Comparison of ENCODE assay signal across 30 cellular contexts in genomic region chr6:32411943-32412342, GRCh38. TPM values are rescaled to one million over a fixed set of nuclear protein-coding genes. Genes with fewer than 3 reads are reported as not detected.
"Had no signal": no experiment of that assay in that cellular context is flagged by ENCODE, and none has a peak within 500 bp of the region (broad histone marks: within the 10 kb centered on the region; RNA-seq: fewer than 3 reads in every experiment).

No MANE protein-coding gene starts in this region.

- DNase-seq: activated CD4-positive, alpha-beta T cell treated with anti-CD3 and anti-CD28 coated beads, Interleukin-2, amount 10 ng/mL, durations not matched to agents 24 days and 14 days; activated CD4-positive, alpha-beta T cell treated with anti-CD3 and anti-CD28 coated beads, Interleukin-2, amount 50 U/mL, for 4 hours; activated CD8-positive, alpha-beta T cell treated with anti-CD3 and anti-CD28 coated beads, Interleukin-2, amount 10 ng/mL, durations not matched to agents 7 days and 5 days; activated effector memory CD4-positive, alpha-beta T cell treated with Interleukin-2 at 50 U/mL for 16 hours; activated naive CD8-positive, alpha-beta T cell treated with anti-CD3 and anti-CD28 coated beads, Interleukin-2, amount 10 ng/mL, durations not matched to agents 7 days and 5 days; activated T-cell treated with anti-CD3 and anti-CD28 coated beads for 4 hours; activated T-cell treated with anti-CD3 and anti-CD28 coated beads, Interleukin-2, amount 50 U/mL, for 48 hours; amygdala; Kasumi-1; KG1; MM.1S; MV-4-11; NCI-H1092; NCI-H1436 treated with DMSO at 0.1 percent for 48 hours; NCI-H1694 treated with DMSO at 0.1 percent for 48 hours; NCI-H2029; NCI-H345; NCI-H524 treated with DMSO at 0.1 percent for 48 hours; NCI-H748 treated with DMSO at 0.1 percent for 48 hours; NK-92 treated with Interleukin-12 subunit alpha and Interleukin-12 subunit beta, amount 100 ng/mL, for 24 hours; PC-9; Right ventricle myocardium superior; SJCRH30; T1000 had no signal

- H3K9me3 ChIP-seq: ascending aorta, SJCRH30 had no signal

- H3K27me3 ChIP-seq: ascending aorta had no signal

- H3K4me1 ChIP-seq: SJCRH30 had no signal

- ATAC-seq: activated CD8-positive, alpha-beta T cell treated with anti-CD3 and anti-CD28 coated beads, Interleukin-2, amount 10 ng/mL, durations not matched to agents 7 days and 5 days had no signal

- H3K36me3 ChIP-seq: ascending aorta, cardiac muscle cell, SJCRH30 had no signal

- H3K27ac ChIP-seq: ascending aorta, cardiac muscle cell, PC-9, SJCRH30, SK-N-MC had no signal

- H3K4me3 ChIP-seq: ascending aorta, cardiac muscle cell, PC-9, SJCRH30, SK-N-MC had no signal

RNA-seq across cellular contexts. Expression of gene BTNL2, which starts 5.0 kb away (rescaled TPM):
- total RNA-seq: activated CD4-positive, alpha-beta T cell treated with anti-CD3 and anti-CD28 coated beads, Interleukin-2, amount 10 ng/mL, durations not matched to agents 24 days and 14 days; activated CD8-positive, alpha-beta T cell treated with anti-CD3 and anti-CD28 coated beads, Interleukin-2, amount 10 ng/mL, durations not matched to agents 7 days and 5 days; activated naive CD8-positive, alpha-beta T cell treated with anti-CD3 and anti-CD28 coated beads, Interleukin-2, amount 10 ng/mL, durations not matched to agents 7 days and 5 days; ascending aorta; cardiac muscle cell; NCI-H460; PC-9; Right ventricle myocardium superior; SJCRH30; T-helper 1 cell treated with Interleukin-12 subunit alpha and Interleukin-12 subunit beta and Interleukin-4 antibody, amounts not matched to agents 30 ng/mL and 1 ng/mL, for 36 hours; T-helper 2 cell treated with Interferon-gamma antibody and Interleukin-4, amounts not matched to agents 100 ng/mL and 5 ng/mL, for 36 hours had no signal

RNA-seq across cellular contexts. Expression of gene HLA-DRA, which starts 27.7 kb away (rescaled TPM):
- total RNA-seq: cardiac muscle cell, PC-9, SJCRH30 had no signal

RNA-seq across cellular contexts. Expression of gene TSBP1, which starts 40.2 kb away (rescaled TPM):
- total RNA-seq: activated CD4-positive, alpha-beta T cell treated with anti-CD3 and anti-CD28 coated beads, Interleukin-2, amount 10 ng/mL, durations not matched to agents 24 days and 14 days; activated CD8-positive, alpha-beta T cell treated with anti-CD3 and anti-CD28 coated beads, Interleukin-2, amount 10 ng/mL, durations not matched to agents 7 days and 5 days; activated naive CD8-positive, alpha-beta T cell treated with anti-CD3 and anti-CD28 coated beads, Interleukin-2, amount 10 ng/mL, durations not matched to agents 7 days and 5 days; ascending aorta; cardiac muscle cell; NCI-H460; PC-9; Right ventricle myocardium superior; SJCRH30; T-helper 1 cell treated with Interleukin-12 subunit alpha and Interleukin-12 subunit beta and Interleukin-4 antibody, amounts not matched to agents 30 ng/mL and 1 ng/mL, for 36 hours; T-helper 2 cell treated with Interferon-gamma antibody and Interleukin-4, amounts not matched to agents 100 ng/mL and 5 ng/mL, for 36 hours had no signal
